In the genomic region with DNA sequence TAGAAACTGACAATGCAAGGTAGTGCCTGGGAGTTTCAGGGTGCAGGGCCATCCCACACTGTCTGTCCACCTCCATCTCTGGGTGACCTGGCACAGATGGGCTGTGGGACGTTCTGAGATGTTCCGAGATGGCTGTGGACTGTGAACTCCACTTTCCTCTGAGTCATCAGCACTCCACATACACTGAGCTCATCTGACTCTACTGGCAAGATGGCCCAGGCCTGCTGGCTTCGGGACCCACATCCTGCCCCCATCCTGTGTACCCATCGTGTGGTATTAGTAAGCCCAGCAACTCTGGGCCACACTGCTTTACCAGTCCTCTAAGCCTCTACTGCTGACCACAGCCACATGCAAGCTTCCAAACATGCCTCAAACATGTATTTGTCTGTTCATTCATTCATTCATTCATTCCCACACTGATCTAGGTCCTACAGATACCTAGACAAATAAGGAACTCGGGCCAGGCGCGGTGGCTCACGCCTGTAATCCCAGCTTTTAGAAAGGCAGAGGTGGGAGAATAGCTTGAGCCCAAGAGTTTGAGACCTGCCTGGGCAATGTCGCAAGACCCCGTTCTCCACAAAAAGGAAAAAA, we compare ENCODE assay signal across 12 cellular contexts.
A peak's percentile ranks its signal among the peaks of the same experiment; 100 is the strongest.
DNase-seq lines count a peak whose midpoint lies in the region; ATAC-seq and FAIRE-seq lines count a peak whose summit lies in the region.
"Had no signal": no experiment of that assay in that cellular context is flagged by ENCODE, and none has a peak within 500 bp of the region (broad histone marks: within the 10 kb centered on the region; RNA-seq: fewer than 3 reads in every experiment).

No MANE protein-coding gene starts in this region.

- H3K27me3 ChIP-seq in CD4-positive, CD25-positive, alpha-beta regulatory T cell (ENCODE audit: control insufficient read depth, insufficient read depth, low read length) = no peaks in the 10 kb centered on the region
- H3K27me3 ChIP-seq: left lung had no signal

- H3K9me3 ChIP-seq in CD4-positive, CD25-positive, alpha-beta regulatory T cell (ENCODE audit: control insufficient read depth in 2 of 2, low read length in 2 of 2) = no peaks in the 10 kb centered on the region
- H3K9me3 ChIP-seq: left lung had no signal

- POLR2A ChIA-PET in naive thymus-derived CD8-positive, alpha-beta T cell (lab: Charles Lee) = interaction anchor here (0.8 to 2.1 kb wide), 9 partner anchors 16 to 129 kb away, joined by 3 to 15 read pairs (median 4); partner anchors contain the start of gene CXCR4

- H3K4me3 Mint-ChIP-seq in CD4-positive, CD25-positive, alpha-beta regulatory T cell = peak overlapping the region in 2 of 4 donors; percentile 11 to 43
- H3K4me3 Mint-ChIP-seq in naive thymus-derived CD8-positive, alpha-beta T cell = peak overlapping the region in 8 of 10 donors; percentile 12 to 68 (median 42)

- H3K4me1 Mint-ChIP-seq in CD4-positive, CD25-positive, alpha-beta regulatory T cell = peaks cover 21 to 48% (median 37%) of the 10 kb centered on the region in 4 donors
- peaks cover 28 to 78% (median 49%) of the 10 kb centered on the region in 4 donors for H3K4me1 Mint-ChIP-seq in naive thymus-derived CD8-positive, alpha-beta T cell

- no peak overlapping the region for H3K27ac ChIP-seq in CD4-positive, CD25-positive, alpha-beta regulatory T cell (ENCODE audit: insufficient read depth, low read length, poor library complexity, severe bottlenecking)
- H3K27ac ChIP-seq: C4-2B, left lung, SK-N-MC had no signal

- peaks cover 27% of the 10 kb centered on the region for H3K4me1 ChIP-seq in CD4-positive, CD25-positive, alpha-beta regulatory T cell (ENCODE audit: control insufficient read depth, insufficient read depth, low read length, poor library complexity, severe bottlenecking)

- peak; percentile 75 to 77 for ATAC-seq in CD4-positive, CD25-positive, alpha-beta regulatory T cell (ENCODE audit: low read depth in 2 of 2)
- ATAC-seq in naive thymus-derived CD8-positive, alpha-beta T cell = peak; percentile 27 to 46
- ATAC-seq in HG03439 (IDR thresholded peaks at IDR 0.05; ENCODE audit: unreplicated experiment) (no peak), GM18907 (IDR thresholded peaks at IDR 0.05; ENCODE audit: unreplicated experiment) (no peak)
- ATAC-seq: left lung had no signal

- no peaks in the 10 kb centered on the region for H3K36me3 ChIP-seq in CD4-positive, CD25-positive, alpha-beta regulatory T cell (ENCODE audit: control insufficient read depth, insufficient read depth, low read length)
- H3K36me3 ChIP-seq: left lung had no signal

- FAIRE-seq in urothelium cell line (lab: Jason Lieb, UNC) = no peak

- H3K27ac Mint-ChIP-seq in CD4-positive, CD25-positive, alpha-beta regulatory T cell = peak overlapping the region; percentile 57 to 92 (median 87)
- peak overlapping the region; percentile 73 to 96 (median 91) for H3K27ac Mint-ChIP-seq in naive thymus-derived CD8-positive, alpha-beta T cell

- no peaks in the 10 kb centered on the region for H3K9me3 Mint-ChIP-seq in CD4-positive, CD25-positive, alpha-beta regulatory T cell
- H3K9me3 Mint-ChIP-seq in naive thymus-derived CD8-positive, alpha-beta T cell = peaks cover 0 to 5% (median 0%) of the 10 kb centered on the region in 9 donors

- H3K36me3 Mint-ChIP-seq in CD4-positive, CD25-positive, alpha-beta regulatory T cell = peaks cover 4% of the 10 kb centered on the region
- H3K36me3 Mint-ChIP-seq in naive thymus-derived CD8-positive, alpha-beta T cell = no peaks in the 10 kb centered on the region

- DNase-seq in CD4-positive, CD25-positive, alpha-beta regulatory T cell = peak in 2 of 3 donors; percentile 24 to 82
- DNase-seq in T-helper 9 cell (peak; percentile 18), SW480 (ENCODE audit: low spot score) (no peak), urothelium cell line (ENCODE audit: low spot score) (no peak)
- peak; percentile 38 for DNase-seq in activated gamma-delta T cell treated with anti-CD3 and anti-CD28 coated beads, Interleukin-2, amount 50 U/mL, for 16 hours (ENCODE audit: low read depth)
- peak in 7 of 10 donors; percentile 16 to 72 (median 35) for DNase-seq in naive thymus-derived CD8-positive, alpha-beta T cell
- DNase-seq: left lung, NCI-H2081 had no signal

- H3K27me3 Mint-ChIP-seq in CD4-positive, CD25-positive, alpha-beta regulatory T cell = no peaks in the 10 kb centered on the region
- no peaks in the 10 kb centered on the region for H3K27me3 Mint-ChIP-seq in naive thymus-derived CD8-positive, alpha-beta T cell

- no peak overlapping the region for H3K4me3 ChIP-seq in CD4-positive, CD25-positive, alpha-beta regulatory T cell (ENCODE audit: low read depth, low read length)
- H3K4me3 ChIP-seq: left lung, SK-N-MC had no signal

Comparison
In these comparisons a context has a peak if more than half of its experiments do, and no peak if none do; other contexts are left out.
1. ATAC-seq: peak in CD4-positive, CD25-positive, alpha-beta regulatory T cell (2 of 2) and naive thymus-derived CD8-positive, alpha-beta T cell (2 of 2); none in HG03439 (single experiment) and GM18907 (single experiment).
2. DNase-seq: peak in CD4-positive, CD25-positive, alpha-beta regulatory T cell (2 of 3), T-helper 9 cell (single experiment), activated gamma-delta T cell treated with anti-CD3 and anti-CD28 coated beads, Interleukin-2, amount 50 U/mL, for 16 hours (single experiment) and naive thymus-derived CD8-positive, alpha-beta T cell (7 of 10); none in SW480 (single experiment) and urothelium cell line (single experiment).